In the genomic region with DNA sequence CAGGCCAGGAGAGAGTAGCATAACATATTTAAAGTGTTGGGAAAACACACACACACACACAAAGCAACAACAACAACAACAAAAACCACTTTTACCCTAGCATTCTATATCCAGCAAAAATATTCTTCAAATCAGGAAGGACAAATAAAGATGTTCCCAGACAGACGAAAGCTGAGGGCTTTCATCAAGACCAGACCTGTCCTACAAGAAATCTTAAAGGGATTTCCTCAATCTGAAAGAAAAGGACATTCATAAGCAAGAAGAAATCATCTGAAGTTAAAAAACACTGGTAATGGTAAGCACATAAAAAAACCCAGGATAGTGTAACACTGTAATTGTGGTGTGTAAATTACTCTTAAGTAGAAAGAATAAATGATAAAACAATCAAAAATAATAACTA, we compare ENCODE assay signal across 19 cellular contexts. TPM values are rescaled to one million over a fixed set of nuclear protein-coding genes. Genes with fewer than 3 reads are reported as not detected.
A peak's percentile ranks its signal among the peaks of the same experiment; 100 is the strongest.
DNase-seq lines count a peak whose midpoint lies in the region; ATAC-seq, FAIRE-seq and TF ChIP-seq lines count a peak whose summit lies in the region.
"Had no signal": no experiment of that assay in that cellular context is flagged by ENCODE, and none has a peak within 500 bp of the region (broad histone marks: within the 10 kb centered on the region; RNA-seq: fewer than 3 reads in every experiment).

No MANE protein-coding gene starts in this region.

- no peak for TF ChIP-seq CTCF in A549 (IDR thresholded peaks at IDR 0.05)
- no peak for TF ChIP-seq CTCF in astrocyte (IDR thresholded peaks at IDR 0.05; ENCODE audit: insufficient read depth, low read depth, low read length)
- TF ChIP-seq CTCF in smooth muscle cell (IDR thresholded peaks at IDR 0.05; ENCODE audit: borderline replicate concordance, insufficient read depth, poor library complexity, severe bottlenecking) = no peak

- CTCF ChIA-PET in A549 (lab: Yijun Ruan, JAX) = no interaction called here

- POLR2A ChIA-PET in A549 (lab: Yijun Ruan, JAX) = interaction anchor here (1.2 to 2.5 kb wide), 2 partner anchors 24 to 352 kb away, joined by 3 to 20 read pairs; a partner anchor contains a TSS

- no peaks in the 10 kb centered on the region for H3K9me3 Mint-ChIP-seq in astrocyte (ENCODE audit: unreplicated experiment)

- H3K27ac Mint-ChIP-seq in astrocyte (ENCODE audit: unreplicated experiment) = peak overlapping the region; percentile 93
- H3K27ac Mint-ChIP-seq: B cell; CD8-positive, alpha-beta T cell had no signal

- DNase-seq in A549 (ENCODE audit: low read depth in 1 of 2, low spot score in 1 of 2) (no peak), astrocyte (ENCODE audit: low read depth) (no peak), epithelial cell of prostate (ENCODE audit: low read depth, low spot score) (no peak), smooth muscle cell (lab: John Stamatoyannopoulos, UW; ENCODE audit: unreplicated experiment) (no peak), GM12891 (ENCODE audit: insufficient read length, low spot score) (no peak), NCI-H1092 treated with DMSO at 0.1 percent for 48 hours (lab: John Stamatoyannopoulos, UW) (no peak), DMS53 treated with DMSO at 0.1 percent for 48 hours (lab: John Stamatoyannopoulos, UW; ENCODE audit: unreplicated experiment) (no peak)
- DNase-seq: 8988T; CD8-positive, alpha-beta T cell; DMS 273 treated with DMSO at 0.1 percent for 48 hours; DMS53; GM23248 had no signal

- H3K4me3 Mint-ChIP-seq in astrocyte (ENCODE audit: unreplicated experiment) = no peak overlapping the region
- H3K4me3 Mint-ChIP-seq: B cell; CD8-positive, alpha-beta T cell had no signal

- H3K4me3 ChIP-seq in A549 (no peak overlapping the region), astrocyte (ENCODE audit: insufficient read depth, low read depth, low read length) (no peak overlapping the region), smooth muscle cell (no peak overlapping the region)
- H3K4me3 ChIP-seq: BLaER1 treated with 17β-estradiol and CSF1 and Interleukin-3, amounts not matched to agents 10 nM and 100 nM; GM23248; HAP-1 had no signal

- H4K20me1 ChIP-seq in astrocyte (ENCODE audit: insufficient read depth, low read length) = no peaks in the 10 kb centered on the region
- H4K20me1 ChIP-seq in smooth muscle cell (ENCODE audit: low read depth) = no peaks in the 10 kb centered on the region
- H4K20me1 ChIP-seq: BLaER1 treated with 17β-estradiol and CSF1 and Interleukin-3, amounts not matched to agents 10 nM and 100 nM had no signal

- peaks cover 9% of the 10 kb centered on the region; the same call in 1 of the 3 replicates for H3K9me3 ChIP-seq in A549
- H3K9me3 ChIP-seq in astrocyte (ENCODE audit: insufficient read depth, low read depth, low read length) = no peaks in the 10 kb centered on the region
- no peaks in the 10 kb centered on the region for H3K9me3 ChIP-seq in smooth muscle cell (replicated peaks; ENCODE audit: low read depth)
- H3K9me3 ChIP-seq: HAP-1 had no signal

- H3K27me3 Mint-ChIP-seq in astrocyte (ENCODE audit: low read depth, unreplicated experiment) = no peaks in the 10 kb centered on the region
- H3K27me3 Mint-ChIP-seq: B cell had no signal

- no peak for FAIRE-seq in A549 (lab: Jason Lieb, UNC)
- FAIRE-seq in astrocyte (lab: Jason Lieb, UNC) = no peak
- no peak for FAIRE-seq in GM12891 (lab: Jason Lieb, UNC)
- FAIRE-seq: G401.6, GM12892, GM18507 had no signal

- H3K4me1 ChIP-seq in A549 = peaks cover 24% of the 10 kb centered on the region
- H3K4me1 ChIP-seq in astrocyte (ENCODE audit: insufficient read depth, low read length) = peaks cover 4% of the 10 kb centered on the region
- H3K4me1 ChIP-seq in smooth muscle cell (ENCODE audit: low read depth) = no peaks in the 10 kb centered on the region

- ATAC-seq in A549 = no peak
- ATAC-seq: CD8-positive, alpha-beta T cell had no signal

- no peaks in the 10 kb centered on the region for H3K27me3 ChIP-seq in astrocyte (ENCODE audit: insufficient read depth, low read length)
- H3K27me3 ChIP-seq in smooth muscle cell (ENCODE audit: low read depth) = no peaks in the 10 kb centered on the region
- H3K27me3 ChIP-seq: BLaER1 treated with 17β-estradiol and CSF1 and Interleukin-3, amounts not matched to agents 10 nM and 100 nM had no signal

- WGBS in A549 (ENCODE audit: missing lambda C conversion rate) = 86% methylated on average over 1 of the region's 1 CpG
- whole genome bisulfite sequencing in smooth muscle cell (ENCODE audit: low lambda C conversion rate) = 78% methylated on average over 1 of the region's 1 CpG

- no peak overlapping the region for H3K9ac ChIP-seq in astrocyte (ENCODE audit: low read length)
- peak overlapping the region; percentile 56 for H3K9ac ChIP-seq in smooth muscle cell (ENCODE audit: low read depth)
- H3K9ac ChIP-seq: BLaER1 treated with 17β-estradiol and CSF1 and Interleukin-3, amounts not matched to agents 10 nM and 100 nM; GM23248 had no signal

- H3K36me3 ChIP-seq in astrocyte (ENCODE audit: insufficient read depth, low read length) (no peaks in the 10 kb centered on the region), smooth muscle cell (ENCODE audit: low read depth) (no peaks in the 10 kb centered on the region)
- H3K36me3 ChIP-seq: BLaER1 treated with 17β-estradiol and CSF1 and Interleukin-3, amounts not matched to agents 10 nM and 100 nM; HAP-1 had no signal

- peaks cover 44% of the 10 kb centered on the region for H3K4me1 Mint-ChIP-seq in astrocyte (ENCODE audit: low read depth, unreplicated experiment)
- H3K4me1 Mint-ChIP-seq: B cell had no signal

- TF ChIP-seq POLR2A in A549 (IDR thresholded peaks at IDR 0.05; ENCODE audit: low read length) (no peak), GM12891 (IDR thresholded peaks at IDR 0.05; ENCODE audit: low read depth, low read length) (no peak)

- H3K4me2 ChIP-seq in A549 (no peak overlapping the region; the same call in 2 of the 3 replicates), astrocyte (ENCODE audit: low read length) (no peak overlapping the region), smooth muscle cell (no peak overlapping the region)
- H3K4me2 ChIP-seq: BLaER1 treated with 17β-estradiol and CSF1 and Interleukin-3, amounts not matched to agents 10 nM and 100 nM had no signal

- no peaks in the 10 kb centered on the region for H3F3A ChIP-seq in smooth muscle cell (ENCODE audit: low read depth)

- H3K36me3 Mint-ChIP-seq in astrocyte (ENCODE audit: low read depth, unreplicated experiment) = no peaks in the 10 kb centered on the region

- TF ChIP-seq EP300 in A549 (IDR thresholded peaks at IDR 0.05) = no peak

- H2AFZ ChIP-seq in astrocyte (ENCODE audit: low read depth, low read length) (no peak overlapping the region), smooth muscle cell (ENCODE audit: low read depth) (no peak overlapping the region)
- H2AFZ ChIP-seq: GM23248 had no signal

- no peak for TF ChIP-seq RAD21 in A549 (conservative IDR thresholded peaks at IDR 0.05 in 1 of 2, IDR thresholded peaks at IDR 0.05 in 1 of 2)

- H3K27ac ChIP-seq in A549 = peak overlapping the region; percentile 41 to 82; a peak in 5 of 6 replicates
- H3K27ac ChIP-seq in astrocyte (ENCODE audit: low read depth, low read length) = peak overlapping the region; percentile 89
- H3K27ac ChIP-seq in epithelial cell of prostate = peak overlapping the region; percentile 80
- peak overlapping the region; percentile 93 for H3K27ac ChIP-seq in smooth muscle cell (ENCODE audit: low read depth)
- H3K27ac ChIP-seq: BLaER1 treated with 17β-estradiol and CSF1 and Interleukin-3, amounts not matched to agents 10 nM and 100 nM; HL-60 had no signal

- H3K79me2 ChIP-seq in astrocyte (ENCODE audit: insufficient read depth, low read length) = no peaks in the 10 kb centered on the region
- H3K79me2 ChIP-seq in smooth muscle cell (ENCODE audit: low read depth) = no peaks in the 10 kb centered on the region

TF ChIP-seq in A549, 52 proteins besides CTCF, POLR2A, EP300 and RAD21 (continues in another document):
- no peak for TF ChIP-seq ESRRA (IDR thresholded peaks at IDR 0.05; ENCODE audit: borderline replicate concordance, low read length)
- no peak for TF ChIP-seq PHF8 (IDR thresholded peaks at IDR 0.05; ENCODE audit: borderline replicate concordance, low read depth)
- no peak for TF ChIP-seq EHMT2 (IDR thresholded peaks at IDR 0.05; ENCODE audit: low read depth)
- TF ChIP-seq KDM5A (IDR thresholded peaks at IDR 0.05) = no peak
- TF ChIP-seq ZFP36 (IDR thresholded peaks at IDR 0.05; ENCODE audit: borderline replicate concordance, partially characterized antibody) = no peak
- TF ChIP-seq EHF (CRISPR knock-in tag; IDR thresholded peaks at IDR 0.05) = no peak
- no peak for TF ChIP-seq FOXS1 (CRISPR knock-in tag; IDR thresholded peaks at IDR 0.05)
- TF ChIP-seq NR3C1 (IDR thresholded peaks at IDR 0.05) = no peak
- no peak for TF ChIP-seq MYC (IDR thresholded peaks at IDR 0.05; ENCODE audit: borderline replicate concordance, low read length)
- no peak for TF ChIP-seq FOSL2 (IDR thresholded peaks at IDR 0.05)
- no peak for TF ChIP-seq FOSL2 (CRISPR knock-in tag; IDR thresholded peaks at IDR 0.05)
- no peak for TF ChIP-seq BHLHE40 (IDR thresholded peaks at IDR 0.05; ENCODE audit: low read depth, low read length)
- no peak for TF ChIP-seq CBX8 (IDR thresholded peaks at IDR 0.05)

TF ChIP-seq in GM12891, 5 proteins besides CTCF, POLR2A, EP300 and RAD21:
- TF ChIP-seq TAF1 (IDR thresholded peaks at IDR 0.05; ENCODE audit: low read depth, low read length) = no peak
- TF ChIP-seq SPI1 (IDR thresholded peaks at IDR 0.05; ENCODE audit: low read depth, low read length) = no peak
- TF ChIP-seq POLR2AphosphoS5 (IDR thresholded peaks at IDR 0.05; ENCODE audit: low read depth, low read length) = no peak
- no peak for TF ChIP-seq POU2F2 (IDR thresholded peaks at IDR 0.05; ENCODE audit: low read depth, low read length)
- no peak for TF ChIP-seq PAX5 (IDR thresholded peaks at IDR 0.05; ENCODE audit: insufficient read depth, low read length, severe bottlenecking)
TF ChIP-seq in GM12891: peak in this region for 0.

RNA-seq across cellular contexts. Expression of a gene that starts 22.7 kb away (rescaled TPM):
- 47.4 and 50.6 TPM in 2 replicates for polyA plus RNA-seq in A549 (2011; rRNA removed)
- 5.0 and 5.8 TPM in 2 replicates for polyA plus RNA-seq in A549 (2012; cell fraction: cytosol; rRNA removed)
- 6.0 and 8.7 TPM in 2 replicates for polyA plus RNA-seq in A549 (2012; cell fraction: nucleus; rRNA removed)
- 18.0 to 23.9 TPM (median 19.6 TPM) in 3 replicates for polyA plus RNA-seq in A549 (2017; fragmentation: RNase III; extraction: RNeasy Plus Mini Kit Qiagen cat#74134 plus additional on column Dnase treatment)
- polyA minus RNA-seq in A549 (2011; rRNA and poly(A)+ RNA removed) = 111 and 160 TPM in 2 replicates
- 60.9 and 69.8 TPM in 2 replicates for total RNA-seq in astrocyte
- total RNA-seq in smooth muscle cell = 58.5 and 81.3 TPM in 2 replicates
- polyA plus RNA-seq in smooth muscle cell = 27.7 and 40.9 TPM in 2 replicates
- 17.9 TPM for polyA plus RNA-seq in GM12891 (2012; ENCODE audit: low read depth, missing spikeins)
